Comparison of ENCODE assay signal across 8 cellular contexts in the genomic region with DNA sequence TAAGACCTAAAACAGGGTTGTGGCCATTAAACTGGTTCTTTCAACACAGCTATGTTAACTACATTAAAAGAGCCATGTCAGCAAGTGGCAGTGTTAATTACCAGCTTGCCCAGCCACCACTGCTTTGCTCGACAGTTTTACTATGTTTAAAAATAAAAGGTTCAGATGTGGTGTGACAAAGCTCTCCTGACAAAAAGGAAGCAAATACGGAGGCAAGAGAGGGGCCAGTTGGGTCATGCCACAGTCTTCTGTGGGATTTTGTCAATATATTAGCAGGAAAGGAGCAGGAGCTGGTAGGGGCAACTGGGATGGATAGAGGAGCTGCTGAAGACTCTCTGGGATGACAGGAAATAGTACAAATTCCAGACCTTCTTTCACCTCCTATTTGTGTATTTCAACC.
A peak's percentile ranks its signal among the peaks of the same experiment; 100 is the strongest.
DNase-seq lines count a peak whose midpoint lies in the region; FAIRE-seq and TF ChIP-seq lines count a peak whose summit lies in the region.

No MANE protein-coding gene starts in this region.

- no peaks in the 10 kb centered on the region for H3K79me1 ChIP-seq in mesenchymal stem cell (replicated peaks; ENCODE audit: low read length, poor library complexity, severe bottlenecking)

- peak overlapping the region; percentile 91 for H2AFZ ChIP-seq in ACC112 (ENCODE audit: low read length, unreplicated experiment)
- no peak overlapping the region for H2AFZ ChIP-seq in mesenchymal stem cell (ENCODE audit: low read depth, low read length)

- intact Hi-C loops in A673 (cut with micrococcal nuclease; ENCODE audit: unreplicated experiment), result no loop called here

- H3K4me3 Mint-ChIP-seq in activated naive CD8-positive, alpha-beta T cell treated with anti-CD3 and anti-CD28 coated beads for 36 hours, result peak overlapping the region; percentile 59

- H3K4me2 ChIP-seq in mesenchymal stem cell (ENCODE audit: low read length, poor library complexity, severe bottlenecking), result peak overlapping the region; percentile 10

- no peak for TF ChIP-seq CTCF in A673 (conservative IDR thresholded peaks at IDR 0.05; ENCODE audit: low read depth, low read length)

- no peaks in the 10 kb centered on the region for H3K9me3 Mint-ChIP-seq in activated naive CD8-positive, alpha-beta T cell treated with anti-CD3 and anti-CD28 coated beads for 36 hours

- H3K9me3 ChIP-seq in mesenchymal stem cell (ENCODE audit: control insufficient read depth, low read length) (no peaks in the 10 kb centered on the region), A673 (ENCODE audit: low read depth, low read length, poor library complexity, severe bottlenecking) (no peaks in the 10 kb centered on the region)

- H2BK15ac ChIP-seq in mesenchymal stem cell (ENCODE audit: low read depth, poor library complexity, severe bottlenecking), result no peak overlapping the region

- H3K79me2 ChIP-seq in ACC112 (ENCODE audit: control insufficient read depth, insufficient read depth, low read length, unreplicated experiment), result no peaks in the 10 kb centered on the region

- H3K14ac ChIP-seq in mesenchymal stem cell (ENCODE audit: low read length in 2 of 2), result no peak overlapping the region

- no peak overlapping the region for H4K91ac ChIP-seq in mesenchymal stem cell (ENCODE audit: low read length)

- H3K27ac ChIP-seq in ACC112 (ENCODE audit: low read depth, low read length), result peak overlapping the region; percentile 100
- peak overlapping the region; percentile 71 for H3K27ac ChIP-seq in mesenchymal stem cell (ENCODE audit: low read length, poor library complexity, severe bottlenecking)
- H3K27ac ChIP-seq in A673 (ENCODE audit: low read depth, low read length, poor library complexity, severe bottlenecking), result no peak overlapping the region

- H3K4me1 ChIP-seq in ACC112 (ENCODE audit: control insufficient read depth, insufficient read depth, low read length, unreplicated experiment) (peaks cover 48% of the 10 kb centered on the region), mesenchymal stem cell (ENCODE audit: control insufficient read depth, insufficient read depth, low read depth, low read length) (peaks cover 3% of the 10 kb centered on the region), A673 (ENCODE audit: insufficient read depth, low read length, poor library complexity, severe bottlenecking) (no peaks in the 10 kb centered on the region)

- H3K23ac ChIP-seq in mesenchymal stem cell (ENCODE audit: low read length in 2 of 2), result no peak overlapping the region

- peak overlapping the region; percentile 34 for H3K27ac Mint-ChIP-seq in activated naive CD8-positive, alpha-beta T cell treated with anti-CD3 and anti-CD28 coated beads for 36 hours

- no peaks in the 10 kb centered on the region for H3K36me3 Mint-ChIP-seq in activated naive CD8-positive, alpha-beta T cell treated with anti-CD3 and anti-CD28 coated beads for 36 hours

- CTCF ChIA-PET in A673 (lab: Charles Lee) (no interaction called here), HEK293T (lab: Yijun Ruan, JAX) (no interaction called here)

- H3K36me3 ChIP-seq in ACC112 (ENCODE audit: insufficient read depth, low read length) (0 out of 2 replicates have a peak, but pooled peaks cover 5% of the 10 kb centered on the region), mesenchymal stem cell (ENCODE audit: control insufficient read depth in 1 of 2, insufficient read depth in 2 of 2, low read depth in 1 of 2, low read length in 2 of 2) (peaks cover 0 to 19% of the 10 kb centered on the region in 2 experiments), A673 (ENCODE audit: insufficient read depth, low read length, poor library complexity, severe bottlenecking) (no peaks in the 10 kb centered on the region)

- DNase-seq in H54 (ENCODE audit: insufficient read length, low spot score) (no peak), mesenchymal stem cell (no peak), NCI-H524 treated with DMSO at 0.1 percent for 48 hours (lab: John Stamatoyannopoulos, UW) (no peak), A673 (ENCODE audit: low spot score) (no peak), HEK293T (ENCODE audit: extremely low spot score) (no peak)
- DNase-seq in activated naive CD8-positive, alpha-beta T cell treated with anti-CD3 and anti-CD28 coated beads for 36 hours, result no peak
- DNase-seq in activated CD4-positive, CD25-positive, alpha-beta regulatory T cell treated with anti-CD3 and anti-CD28 coated beads, Interleukin-2, amount 50 U/mL, for 72 hours, result no peak

- H3K27me3 ChIP-seq in ACC112 (ENCODE audit: insufficient read depth, low read length), result no peaks in the 10 kb centered on the region
- H3K27me3 ChIP-seq in mesenchymal stem cell (ENCODE audit: control insufficient read depth in 1 of 2, insufficient read depth in 1 of 2, low read length in 2 of 2), result no peaks in the 10 kb centered on the region
- no peaks in the 10 kb centered on the region for H3K27me3 ChIP-seq in A673 (replicated peaks; ENCODE audit: insufficient read depth, low read depth, low read length, poor library complexity)

- peak overlapping the region; percentile 89 for H3K9ac ChIP-seq in mesenchymal stem cell (ENCODE audit: low read length)

- peak overlapping the region; percentile 45 for H2BK120ac ChIP-seq in mesenchymal stem cell (ENCODE audit: low read depth, low read length)

- BruUV-seq in A673 (replicated peaks; lab: Mats Ljungman, UMichigan), result no TSS peak

- POLR2A ChIA-PET in A673 (lab: Charles Lee; ENCODE audit: low non-redundant PET), result no interaction called here
- POLR2A ChIA-PET in HEK293T (lab: Yijun Ruan, JAX), result no interaction called here

- peak; percentile 43 for FAIRE-seq in H54 (lab: Jason Lieb, UNC)

- peak overlapping the region in 1 of 2 experiments; percentile 30 for H3K18ac ChIP-seq in mesenchymal stem cell (ENCODE audit: low read depth in 1 of 2, low read length in 2 of 2)

- no peak for TF ChIP-seq POLR2A in H54 (IDR thresholded peaks at IDR 0.05; ENCODE audit: low read depth, low read length)

- peak overlapping the region; percentile 69 for H4K8ac ChIP-seq in mesenchymal stem cell (ENCODE audit: low read length)

- H2BK5ac ChIP-seq in mesenchymal stem cell (ENCODE audit: low read depth, low read length, poor library complexity, severe bottlenecking), result no peak overlapping the region

- H3K4me1 Mint-ChIP-seq in activated naive CD8-positive, alpha-beta T cell treated with anti-CD3 and anti-CD28 coated beads for 36 hours, result peaks cover 38% of the 10 kb centered on the region

- no peak overlapping the region for H2BK12ac ChIP-seq in mesenchymal stem cell (ENCODE audit: low read length in 2 of 2)

- no peaks in the 10 kb centered on the region for H3K27me3 Mint-ChIP-seq in activated naive CD8-positive, alpha-beta T cell treated with anti-CD3 and anti-CD28 coated beads for 36 hours

- 4% methylated on average over 2 of the region's 2 CpGs for WGBS in mesenchymal stem cell

- H2AK5ac ChIP-seq in mesenchymal stem cell (ENCODE audit: low read length, severe bottlenecking), result no peak overlapping the region

- peak overlapping the region; percentile 71 for H3K4me3 ChIP-seq in ACC112 (ENCODE audit: low read depth, low read length)
- H3K4me3 ChIP-seq in mesenchymal stem cell (ENCODE audit: insufficient read depth in 1 of 2, low read depth in 1 of 2, low read length in 2 of 2), result peak overlapping the region in 1 of 2 experiments; percentile 73
- no peak overlapping the region for H3K4me3 ChIP-seq in A673 (ENCODE audit: low read depth, low read length, poor library complexity, severe bottlenecking)

- H3K4ac ChIP-seq in mesenchymal stem cell (ENCODE audit: low read depth in 1 of 2, low read length in 2 of 2), result no peak overlapping the region

TF ChIP-seq in HEK293T, 16 proteins besides CTCF, POLR2A, EP300 and RAD21:
- TF ChIP-seq NFRKB (IDR thresholded peaks at IDR 0.05) (no peak), HDGF (IDR thresholded peaks at IDR 0.05; ENCODE audit: borderline replicate concordance) (no peak), FOXK2 (IDR thresholded peaks at IDR 0.05) (no peak), LEF1 (IDR thresholded peaks at IDR 0.05; ENCODE audit: borderline replicate concordance) (no peak), ARNT (IDR thresholded peaks at IDR 0.05) (no peak), TARDBP (IDR thresholded peaks at IDR 0.05) (no peak), ZNF384 (IDR thresholded peaks at IDR 0.05) (no peak), SUZ12 (IDR thresholded peaks at IDR 0.05) (no peak)
